17 cellular contexts compared by ENCODE assay signal in the genomic region with DNA sequence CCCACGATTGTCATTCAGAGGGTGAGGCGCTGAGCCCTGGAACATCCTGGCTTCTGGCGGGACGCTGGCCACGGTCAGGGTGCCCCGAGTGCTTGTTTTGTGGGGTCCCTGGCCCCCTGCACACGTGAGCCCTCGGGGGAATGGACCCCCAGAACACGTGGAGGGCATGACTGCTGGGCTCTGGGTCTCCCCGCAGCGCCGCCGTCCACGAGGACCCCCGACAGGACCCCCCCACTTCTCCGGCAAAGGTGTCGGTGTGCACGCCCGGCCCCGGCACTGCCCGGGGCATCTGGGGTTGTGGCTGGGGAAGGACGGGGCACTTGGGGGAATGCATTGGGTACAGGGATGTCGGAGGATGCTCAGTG.
"Had no signal": no experiment of that assay in that cellular context is flagged by ENCODE, and none has a peak within 500 bp of the region (broad histone marks: within the 10 kb centered on the region; RNA-seq: fewer than 3 reads in every experiment).

No MANE protein-coding gene starts in this region.

- H3K4me3 Mint-ChIP-seq: dendritic cell treated with granulocyte-macrophage colony-stimulating factor and Interleukin-4, amounts not matched to agents 40 ng/mL and 50 ng/mL, for 4 days; immature natural killer cell; natural killer cell treated with Interleukin-12 subunit alpha and Interleukin-12 subunit beta and Interleukin-15 and Interleukin-18, amount 100 ng/mL, for 72 hours; neural progenitor cell; stimulated activated naive CD8-positive, alpha-beta T cell treated with anti-CD3 and anti-CD28 coated beads, Interleukin-15, Interleukin-2, amounts not matched to agents 100 ng/mL and 50 ng/mL, for 24 hours had no signal

- H3K27ac Mint-ChIP-seq: dendritic cell treated with granulocyte-macrophage colony-stimulating factor and Interleukin-4, amounts not matched to agents 40 ng/mL and 50 ng/mL, for 4 days; effector memory CD8-positive, alpha-beta T cell; immature natural killer cell; memory B cell; natural killer cell treated with Interleukin-12 subunit alpha and Interleukin-12 subunit beta and Interleukin-15 and Interleukin-18, amount 100 ng/mL, for 72 hours; neural progenitor cell; stimulated activated naive CD8-positive, alpha-beta T cell treated with anti-CD3 and anti-CD28 coated beads, Interleukin-15, Interleukin-2, amounts not matched to agents 100 ng/mL and 50 ng/mL, for 24 hours had no signal

- H3K4me1 ChIP-seq: foreskin keratinocyte, pancreas, prostate gland had no signal

- ATAC-seq: effector memory CD8-positive, alpha-beta T cell had no signal

- H3K4me1 Mint-ChIP-seq: neural progenitor cell had no signal

- H3K4me3 ChIP-seq: neural progenitor cell, pancreas, prostate gland, testis, tibial nerve had no signal

- H3K9me3 Mint-ChIP-seq: effector memory CD8-positive, alpha-beta T cell; immature natural killer cell; memory B cell; natural killer cell treated with Interleukin-12 subunit alpha and Interleukin-12 subunit beta and Interleukin-15 and Interleukin-18, amount 100 ng/mL, for 72 hours; stimulated activated naive CD8-positive, alpha-beta T cell treated with anti-CD3 and anti-CD28 coated beads, Interleukin-15, Interleukin-2, amounts not matched to agents 100 ng/mL and 50 ng/mL, for 24 hours had no signal

- H3K27me3 Mint-ChIP-seq: natural killer cell treated with Interleukin-12 subunit alpha and Interleukin-12 subunit beta and Interleukin-15 and Interleukin-18, amount 100 ng/mL, for 72 hours; stimulated activated naive CD8-positive, alpha-beta T cell treated with anti-CD3 and anti-CD28 coated beads, Interleukin-15, Interleukin-2, amounts not matched to agents 100 ng/mL and 50 ng/mL, for 24 hours had no signal

- H3K9me3 ChIP-seq: pancreas, prostate gland, testis, tibial nerve had no signal

- DNase-seq: effector memory CD8-positive, alpha-beta T cell; foreskin keratinocyte; immature natural killer cell; midbrain; occipital lobe; retina; small intestine; stimulated activated CD4-positive, alpha-beta T cell treated with anti-CD3 and anti-CD28 coated beads, Interleukin-2, amount 100 ng/mL, for 48 hours; testis had no signal

- H3K36me3 ChIP-seq: neural progenitor cell, pancreas, prostate gland had no signal

- H3K27me3 ChIP-seq: testis had no signal

- H3K27ac ChIP-seq: foreskin keratinocyte, neural progenitor cell, pancreas, prostate gland, testis, tibial nerve had no signal
